In genomic region chr2:216594081-216594480, GRCh38 we compare ENCODE assay signal across 30 cellular contexts.
"Had no signal": no experiment of that assay in that cellular context is flagged by ENCODE, and none has a peak within 500 bp of the region (broad histone marks: within the 10 kb centered on the region; RNA-seq: fewer than 3 reads in every experiment).

No MANE protein-coding gene starts in this region.

- DNase-seq: activated CD4-positive, alpha-beta memory T cell treated with anti-CD3 and anti-CD28 coated beads, Interleukin-2, amount 10 ng/mL, durations not matched to agents 7 days and 5 days; activated CD4-positive, alpha-beta T cell treated with anti-CD3 and anti-CD28 coated beads for 1 hour; activated CD4-positive, alpha-beta T cell treated with anti-CD3 and anti-CD28 coated beads for 4 hours; activated CD4-positive, alpha-beta T cell treated with anti-CD3 and anti-CD28 coated beads, Interleukin-2, amount 10 ng/mL, durations not matched to agents 7 days and 5 days; activated CD4-positive, alpha-beta T cell treated with anti-CD3 and anti-CD28 coated beads, Interleukin-2, amount 50 U/mL, for 4 hours; activated CD8-positive, alpha-beta memory T cell treated with anti-CD3 and anti-CD28 coated beads, Interleukin-2, amount 50 U/mL, for 48 hours; activated gamma-delta T cell; activated naive CD4-positive, alpha-beta T cell; activated naive CD4-positive, alpha-beta T cell treated with anti-CD3 and anti-CD28 coated beads, Interleukin-2, amount 10 ng/mL, durations not matched to agents 7 days and 5 days; activated naive CD8-positive, alpha-beta T cell treated with anti-CD3 and anti-CD28 coated beads, Interleukin-2, amount 10 ng/mL, durations not matched to agents 7 days and 5 days; activated T-cell treated with anti-CD3 and anti-CD28 coated beads for 4 hours; activated T-cell treated with anti-CD3 and anti-CD28 coated beads, Interleukin-2, amount 50 U/mL, for 24 hours; activated T-cell treated with anti-CD3 and anti-CD28 coated beads, Interleukin-2, amount 50 U/mL, for 72 hours; amygdala; aorta; body of pancreas; central memory CD4-positive, alpha-beta T cell; cerebellar nuclear complex; dorsolateral prefrontal cortex; effector memory CD4-positive, alpha-beta T cell; endodermal cell; foreskin keratinocyte; gastrocnemius medialis; glutamatergic neuron; heart left ventricle; T-helper 1 cell; T-helper 17 cell; T1000 had no signal

- H3K4me3 ChIP-seq: body of pancreas, cardiac muscle cell, coronary artery, dorsolateral prefrontal cortex, gastrocnemius medialis, heart left ventricle had no signal

- H3K27ac ChIP-seq: body of pancreas, cardiac muscle cell, coronary artery, dorsolateral prefrontal cortex, foreskin keratinocyte, gastrocnemius medialis, heart left ventricle had no signal

- H3K36me3 ChIP-seq: cardiac muscle cell, gastrocnemius medialis, heart left ventricle had no signal

- H3K9me3 ChIP-seq: body of pancreas, gastrocnemius medialis, heart left ventricle had no signal

- H3K27me3 ChIP-seq: body of pancreas, cardiac muscle cell, dorsolateral prefrontal cortex, gastrocnemius medialis, heart left ventricle had no signal
